ENCODE assay signal across 10 cellular contexts in genomic region chrX:154735695-154736393, GRCh38.
A peak's percentile ranks its signal among the peaks of the same experiment; 100 is the strongest.
DNase-seq lines count a peak whose midpoint lies in the region; ATAC-seq lines count a peak whose summit lies in the region.
"Had no signal": no experiment of that assay in that cellular context is flagged by ENCODE, and none has a peak within 500 bp of the region (broad histone marks: within the 10 kb centered on the region; RNA-seq: fewer than 3 reads in every experiment).

No MANE protein-coding gene starts in this region.

- peaks cover 62% of the 10 kb centered on the region for H3K4me1 ChIP-seq in muscle layer of colon (ENCODE audit: insufficient read depth, low read length)

- no peak overlapping the region for H3K9ac ChIP-seq in muscle layer of colon (ENCODE audit: low read length)

- ATAC-seq in stimulated activated naive CD8-positive, alpha-beta T cell treated with anti-CD3 and anti-CD28 coated beads, Interleukin-15, Interleukin-2, amounts not matched to agents 100 U/mL and 50 U/mL, for 24 hours = no peak
- no peak for ATAC-seq in effector memory CD8-positive, alpha-beta T cell (replicated peaks)
- ATAC-seq in GM18907 (IDR thresholded peaks at IDR 0.05; ENCODE audit: unreplicated experiment) (no peak), GM21619 (IDR thresholded peaks at IDR 0.05; ENCODE audit: unreplicated experiment) (no peak)

- H3K27ac ChIP-seq in muscle layer of colon (ENCODE audit: low read depth, low read length) = peak overlapping the region; percentile 4
- H3K27ac ChIP-seq: cardiac muscle cell had no signal

- no peak for DNase-seq in stimulated activated naive CD8-positive, alpha-beta T cell treated with anti-CD3 and anti-CD28 coated beads, Interleukin-15, Interleukin-2, amounts not matched to agents 100 U/mL and 50 U/mL, for 24 hours
- no peak for DNase-seq in effector memory CD8-positive, alpha-beta T cell
- no peak for DNase-seq in activated effector memory CD4-positive, alpha-beta T cell treated with anti-CD3 and anti-CD28 coated beads, Interleukin-2, amount 50 U/mL, for 16 hours
- no peak for DNase-seq in central memory CD4-positive, alpha-beta T cell
- DNase-seq: Calu3 had no signal

- H3K4me3 ChIP-seq in muscle layer of colon (ENCODE audit: low read depth in 1 of 2, low read length in 2 of 2) = no peak overlapping the region
- H3K4me3 ChIP-seq: cardiac muscle cell had no signal

- H3K36me3 ChIP-seq in muscle layer of colon (ENCODE audit: insufficient read depth, low read length) = no peaks in the 10 kb centered on the region
- H3K36me3 ChIP-seq: cardiac muscle cell had no signal

- no peaks in the 10 kb centered on the region for H3K27me3 ChIP-seq in muscle layer of colon (ENCODE audit: control insufficient read depth in 1 of 2, insufficient read depth in 2 of 2, low read length in 2 of 2)
- H3K27me3 ChIP-seq: cardiac muscle cell had no signal

- H3K9me3 ChIP-seq in muscle layer of colon (ENCODE audit: low read length) = no peaks in the 10 kb centered on the region

- H3K27ac Mint-ChIP-seq in stimulated activated naive CD8-positive, alpha-beta T cell treated with anti-CD3 and anti-CD28 coated beads, Interleukin-15, Interleukin-2, amounts not matched to agents 100 ng/mL and 50 ng/mL, for 24 hours = peak overlapping the region; percentile 91
- H3K27ac Mint-ChIP-seq in effector memory CD8-positive, alpha-beta T cell = peak overlapping the region; percentile 96

- no peaks in the 10 kb centered on the region for H3K27me3 Mint-ChIP-seq in stimulated activated naive CD8-positive, alpha-beta T cell treated with anti-CD3 and anti-CD28 coated beads, Interleukin-15, Interleukin-2, amounts not matched to agents 100 ng/mL and 50 ng/mL, for 24 hours
- H3K27me3 Mint-ChIP-seq in effector memory CD8-positive, alpha-beta T cell = no peaks in the 10 kb centered on the region

- H3K9me3 Mint-ChIP-seq in stimulated activated naive CD8-positive, alpha-beta T cell treated with anti-CD3 and anti-CD28 coated beads, Interleukin-15, Interleukin-2, amounts not matched to agents 100 ng/mL and 50 ng/mL, for 24 hours = no peaks in the 10 kb centered on the region
- no peaks in the 10 kb centered on the region for H3K9me3 Mint-ChIP-seq in effector memory CD8-positive, alpha-beta T cell

- H3K4me1 Mint-ChIP-seq in stimulated activated naive CD8-positive, alpha-beta T cell treated with anti-CD3 and anti-CD28 coated beads, Interleukin-15, Interleukin-2, amounts not matched to agents 100 ng/mL and 50 ng/mL, for 24 hours (ENCODE audit: low read depth) = peaks cover 90% of the 10 kb centered on the region
- H3K4me1 Mint-ChIP-seq in effector memory CD8-positive, alpha-beta T cell (ENCODE audit: low read depth in 2 of 2) = peaks cover 60 to 77% of the 10 kb centered on the region in 2 donors

- H3K4me3 Mint-ChIP-seq in stimulated activated naive CD8-positive, alpha-beta T cell treated with anti-CD3 and anti-CD28 coated beads, Interleukin-15, Interleukin-2, amounts not matched to agents 100 ng/mL and 50 ng/mL, for 24 hours = peak overlapping the region; percentile 63
- peak overlapping the region; percentile 80 to 84 for H3K4me3 Mint-ChIP-seq in effector memory CD8-positive, alpha-beta T cell

- no peaks in the 10 kb centered on the region for H3K36me3 Mint-ChIP-seq in stimulated activated naive CD8-positive, alpha-beta T cell treated with anti-CD3 and anti-CD28 coated beads, Interleukin-15, Interleukin-2, amounts not matched to agents 100 ng/mL and 50 ng/mL, for 24 hours (ENCODE audit: low read depth)
- peaks cover 19% of the 10 kb centered on the region for H3K36me3 Mint-ChIP-seq in effector memory CD8-positive, alpha-beta T cell (ENCODE audit: insufficient read depth)
